ENCODE assay signal across 14 cellular contexts in genomic region chr3:189122120-189122519, GRCh38. TPM values are rescaled to one million over a fixed set of nuclear protein-coding genes. Genes with fewer than 3 reads are reported as not detected.
DNase-seq lines count a peak whose midpoint lies in the region; ATAC-seq and TF ChIP-seq lines count a peak whose summit lies in the region.
"Had no signal": no experiment of that assay in that cellular context is flagged by ENCODE, and none has a peak within 500 bp of the region (broad histone marks: within the 10 kb centered on the region; RNA-seq: fewer than 3 reads in every experiment).

No MANE protein-coding gene starts in this region.

- H3K27me3 Mint-ChIP-seq in CD4-positive, alpha-beta T cell = no peaks in the 10 kb centered on the region
- no peaks in the 10 kb centered on the region for H3K27me3 Mint-ChIP-seq in activated CD8-positive, alpha-beta T cell treated with anti-CD3 and anti-CD28 coated beads for 36 hours

- H3K9ac ChIP-seq in skeletal muscle tissue (ENCODE audit: low read depth in 1 of 3, low read length in 3 of 3) (no peak overlapping the region), colonic mucosa (ENCODE audit: low read depth in 2 of 2, low read length in 2 of 2) (no peak overlapping the region)
- H3K9ac ChIP-seq: KMS-11 had no signal

- H3K36me3 ChIP-seq in left ventricle myocardium inferior (no peaks in the 10 kb centered on the region), skeletal muscle tissue (ENCODE audit: control insufficient read depth in 3 of 3, insufficient read depth in 3 of 3, low read length in 3 of 3) (no peaks in the 10 kb centered on the region), colonic mucosa (no peaks in the 10 kb centered on the region)
- H3K36me3 ChIP-seq: Peyer's patch had no signal

- H3K4me3 Mint-ChIP-seq in CD4-positive, alpha-beta T cell = peak overlapping the region; percentile 58
- peak overlapping the region; percentile 46 for H3K4me3 Mint-ChIP-seq in activated CD8-positive, alpha-beta T cell treated with anti-CD3 and anti-CD28 coated beads for 36 hours
- H3K4me3 Mint-ChIP-seq: WTC11 had no signal

- intact Hi-C loops in CD4-positive, alpha-beta T cell (cut with DNase I, micrococcal nuclease) = no loop called here
- intact Hi-C loops in activated CD8-positive, alpha-beta T cell treated with anti-CD3 and anti-CD28 coated beads for 36 hours (cut with micrococcal nuclease) = no loop called here
- intact Hi-C loops in left ventricle myocardium inferior (cut with micrococcal nuclease) (no loop called here), left colon (cut with DNase I, micrococcal nuclease) (no loop called here), colonic mucosa (cut with DNase I) (no loop called here)

- peaks cover 22% of the 10 kb centered on the region for H3K4me1 ChIP-seq in left ventricle myocardium inferior
- peaks cover 8 to 9% (median 9%) of the 10 kb centered on the region in 3 donors for H3K4me1 ChIP-seq in skeletal muscle tissue (ENCODE audit: control insufficient read depth in 3 of 3, insufficient read depth in 3 of 3, low read length in 3 of 3)
- no peaks in the 10 kb centered on the region for H3K4me1 ChIP-seq in colonic mucosa

- peak overlapping the region; percentile 0 for H3K4me3 ChIP-seq in left ventricle myocardium inferior
- H3K4me3 ChIP-seq in skeletal muscle tissue (ENCODE audit: low read length in 3 of 3) = peak overlapping the region in 1 of 3 donors; percentile 23
- no peak overlapping the region for H3K4me3 ChIP-seq in colonic mucosa
- H3K4me3 ChIP-seq: Peyer's patch had no signal

- H3K4me1 Mint-ChIP-seq in CD4-positive, alpha-beta T cell (ENCODE audit: low read depth) = peaks cover 10% of the 10 kb centered on the region
- peaks cover 18% of the 10 kb centered on the region for H3K4me1 Mint-ChIP-seq in activated CD8-positive, alpha-beta T cell treated with anti-CD3 and anti-CD28 coated beads for 36 hours (ENCODE audit: low read depth)

- no peaks in the 10 kb centered on the region for H3K27me3 ChIP-seq in CD4-positive, alpha-beta T cell (ENCODE audit: control insufficient read depth, insufficient read depth, low read length)
- no peaks in the 10 kb centered on the region for H3K27me3 ChIP-seq in left ventricle myocardium inferior (ENCODE audit: low read depth)
- no peaks in the 10 kb centered on the region for H3K27me3 ChIP-seq in skeletal muscle tissue (ENCODE audit: control insufficient read depth in 3 of 3, insufficient read depth in 3 of 3, low read length in 3 of 3)
- no peaks in the 10 kb centered on the region for H3K27me3 ChIP-seq in colonic mucosa
- H3K27me3 ChIP-seq: Peyer's patch had no signal

- H3K9me3 ChIP-seq in CD4-positive, alpha-beta T cell (ENCODE audit: control insufficient read depth, low read length) = peaks cover 10% of the 10 kb centered on the region
- H3K9me3 ChIP-seq in left ventricle myocardium inferior (replicated peaks) (peaks cover 5% of the 10 kb centered on the region), skeletal muscle tissue (ENCODE audit: control insufficient read depth in 3 of 3, low read length in 3 of 3) (no peaks in the 10 kb centered on the region), colonic mucosa (no peaks in the 10 kb centered on the region)
- H3K9me3 ChIP-seq: Peyer's patch had no signal

- DNase-seq in CD4-positive, alpha-beta T cell = no peak
- DNase-seq in activated CD8-positive, alpha-beta T cell treated with anti-CD3 and anti-CD28 coated beads for 36 hours = no peak
- DNase-seq in left ventricle myocardium inferior (no peak), occipital lobe (lab: John Stamatoyannopoulos, UW) (no peak), left colon (no peak), colonic mucosa (no peak), mucosa of gallbladder (ENCODE audit: low spot score) (no peak)
- DNase-seq: H7, NCI-H1417 treated with DMSO at 0.1 percent for 48 hours, NCI-H510A, Peyer's patch had no signal

- H3K9me3 Mint-ChIP-seq in CD4-positive, alpha-beta T cell = peaks cover 4% of the 10 kb centered on the region
- peaks cover 23% of the 10 kb centered on the region for H3K9me3 Mint-ChIP-seq in activated CD8-positive, alpha-beta T cell treated with anti-CD3 and anti-CD28 coated beads for 36 hours

- no peak for TF ChIP-seq CTCF in CD4-positive, alpha-beta T cell (IDR thresholded peaks at IDR 0.05)
- TF ChIP-seq CTCF in activated CD8-positive, alpha-beta T cell treated with anti-CD3 and anti-CD28 coated beads for 36 hours (IDR thresholded peaks at IDR 0.05) = no peak
- no peak for TF ChIP-seq CTCF in left ventricle myocardium inferior (IDR thresholded peaks at IDR 0.05; ENCODE audit: borderline replicate concordance)
- TF ChIP-seq CTCF in colonic mucosa (IDR thresholded peaks at IDR 0.05) = no peak

- ATAC-seq in CD4-positive, alpha-beta T cell (ENCODE audit: poor library complexity) = no peak
- no peak for ATAC-seq in activated CD8-positive, alpha-beta T cell treated with anti-CD3 and anti-CD28 coated beads for 36 hours
- no peak for ATAC-seq in left colon
- ATAC-seq: WTC11 had no signal

- H3K36me3 Mint-ChIP-seq in CD4-positive, alpha-beta T cell (ENCODE audit: low read depth) = no peaks in the 10 kb centered on the region
- H3K36me3 Mint-ChIP-seq in activated CD8-positive, alpha-beta T cell treated with anti-CD3 and anti-CD28 coated beads for 36 hours (ENCODE audit: low read depth) = peaks cover 9% of the 10 kb centered on the region

- H3K27ac ChIP-seq in CD4-positive, alpha-beta T cell (ENCODE audit: low read depth, low read length) = no peak overlapping the region
- H3K27ac ChIP-seq in left ventricle myocardium inferior (replicated peaks) (peak overlapping the region; percentile 76), skeletal muscle tissue (ENCODE audit: low read depth, low read length) (peak overlapping the region; percentile 28), colonic mucosa (no peak overlapping the region)
- H3K27ac ChIP-seq: KMS-11 had no signal

- CTCF ChIA-PET in CD4-positive, alpha-beta T cell (lab: Charles Lee) = interaction anchor here (1.1 to 1.3 kb wide), 3 partner anchors 10 to 22 kb away, joined by 3 to 6 read pairs (median 4); no protein-coding TSS in a partner anchor
- CTCF ChIA-PET in activated CD8-positive, alpha-beta T cell treated with anti-CD3 and anti-CD28 coated beads for 36 hours (lab: Charles Lee) = interaction anchor here (1.6 to 1.9 kb wide), 3 partner anchors 10 to 165 kb away, joined by 4 to 8 read pairs (median 4); no protein-coding TSS in a partner anchor

- POLR2A ChIA-PET in CD4-positive, alpha-beta T cell (lab: Charles Lee) = interaction anchor here (4.1 kb wide), 1 partner anchor 10 kb away, joined by 23 read pairs; no protein-coding TSS in a partner anchor
- POLR2A ChIA-PET in activated CD8-positive, alpha-beta T cell treated with anti-CD3 and anti-CD28 coated beads for 36 hours (lab: Charles Lee) = no interaction called here

- H3K27ac Mint-ChIP-seq in CD4-positive, alpha-beta T cell = peak overlapping the region; percentile 15
- H3K27ac Mint-ChIP-seq in activated CD8-positive, alpha-beta T cell treated with anti-CD3 and anti-CD28 coated beads for 36 hours = peak overlapping the region; percentile 81
- H3K27ac Mint-ChIP-seq: WTC11 had no signal

RNA-seq across cellular contexts. Expression of gene TPRG1, which starts 49.7 kb away (rescaled TPM):
- total RNA-seq in CD4-positive, alpha-beta T cell = 1 to 10 TPM; 2.1 to 2.9 TPM
- 1 to 10 TPM; 2.5 to 3.0 TPM for total RNA-seq in activated CD8-positive, alpha-beta T cell treated with anti-CD3 and anti-CD28 coated beads for 36 hours
- total RNA-seq in left ventricle myocardium inferior = 1.5 TPM
- total RNA-seq in skeletal muscle tissue = 6.8 TPM
- total RNA-seq in occipital lobe = 0.94 TPM
- 1 to 10 TPM; 1.1 to 2.7 TPM for total RNA-seq in left colon
- total RNA-seq in colonic mucosa = 1 to 10 TPM; 1.1 to 1.8 TPM
- total RNA-seq in mucosa of gallbladder = 3.9 TPM

Comparison
In these comparisons a context has a peak if more than half of its experiments do, and no peak if none do; other contexts are left out.
1. H3K27ac ChIP-seq: peak in left ventricle myocardium inferior (single experiment) and skeletal muscle tissue (single experiment); none in CD4-positive, alpha-beta T cell (single experiment) and colonic mucosa (single experiment).